ENCODE assay signal across 10 cellular contexts in genomic region chr16:27445502-27446175, GRCh38. TPM values are rescaled to one million over a fixed set of nuclear protein-coding genes. Genes with fewer than 3 reads are reported as not detected.
A peak's percentile ranks its signal among the peaks of the same experiment; 100 is the strongest.
DNase-seq lines count a peak whose midpoint lies in the region; ATAC-seq and TF ChIP-seq lines count a peak whose summit lies in the region.
"Had no signal": no experiment of that assay in that cellular context is flagged by ENCODE, and none has a peak within 500 bp of the region (broad histone marks: within the 10 kb centered on the region; RNA-seq: fewer than 3 reads in every experiment).

No MANE protein-coding gene starts in this region.

- H3K27ac ChIP-seq in SK-N-SH (ENCODE audit: low read depth in 2 of 2, low read length in 1 of 2) = no peak overlapping the region

- no peak overlapping the region for H3K4me2 ChIP-seq in SK-N-SH

- no peak overlapping the region for H3K4me3 ChIP-seq in SK-N-SH (ENCODE audit: low read depth in 2 of 2, low read length in 1 of 2)

- H3K4me1 Mint-ChIP-seq in T-helper 17 cell = peaks cover 36% of the 10 kb centered on the region

- no peak for TF ChIP-seq CTCF in SK-N-SH (IDR thresholded peaks at IDR 0.05)

- 58% methylated on average over 11 of the region's 12 CpGs for WGBS in SK-N-SH (ENCODE audit: low lambda C conversion rate)

- TF ChIP-seq RAD21 in SK-N-SH (IDR thresholded peaks at IDR 0.05; ENCODE audit: low read length) = no peak

- peak; percentile 6 for DNase-seq in left ventricle myocardium superior
- DNase-seq in Right ventricle myocardium inferior (ENCODE audit: missing footprints) = no peak
- DNase-seq in T-helper 17 cell = no peak
- peak; percentile 36 for DNase-seq in iPS-NIHi11 (ENCODE audit: low spot score)
- no peak for DNase-seq in NCI-H226
- no peak for DNase-seq in SK-N-SH
- no peak for DNase-seq in SKM-1 (lab: John Stamatoyannopoulos, UW; ENCODE audit: unreplicated experiment)
- no peak for DNase-seq in AG20443 (ENCODE audit: low spot score)
- DNase-seq: H7; stimulated activated CD4-positive, alpha-beta T cell treated with anti-CD3 and anti-CD28 coated beads, Interleukin-2, amount 100 ng/mL, for 24 hours had no signal

- peaks cover 0 to 5% of the 10 kb centered on the region in 2 experiments; a peak in 1 of 4 replicates for H3K4me1 ChIP-seq in SK-N-SH (ENCODE audit: control insufficient read depth in 1 of 2, insufficient read depth in 2 of 2, low read depth in 1 of 2, low read length in 1 of 2)

- no peaks in the 10 kb centered on the region for H3K27me3 ChIP-seq in SK-N-SH (ENCODE audit: insufficient read depth)

- CTCF ChIA-PET in SK-N-SH (lab: Yijun Ruan, JAX) = interaction anchor here (1.5 kb wide), 1 partner anchor 18 kb away, joined by 6 read pairs; no protein-coding TSS in a partner anchor

- H3K9ac ChIP-seq in SK-N-SH = no peak overlapping the region

- peaks cover 6% of the 10 kb centered on the region for H3F3A ChIP-seq in SK-N-SH (replicated peaks; ENCODE audit: insufficient read depth)

- no peaks in the 10 kb centered on the region for H3K79me2 ChIP-seq in SK-N-SH (ENCODE audit: insufficient read depth)

- TF ChIP-seq EP300 in SK-N-SH (IDR thresholded peaks at IDR 0.05; ENCODE audit: borderline replicate concordance in 1 of 2, low read depth in 1 of 2, low read length in 1 of 2) = no peak

- peak overlapping the region; percentile 90 for H3K27ac Mint-ChIP-seq in T-helper 17 cell

- peaks cover 16% of the 10 kb centered on the region for H3K36me3 Mint-ChIP-seq in T-helper 17 cell (ENCODE audit: low read depth)

- intact Hi-C loops in left ventricle myocardium superior (cut with micrococcal nuclease) (no loop called here), Right ventricle myocardium inferior (cut with DNase I) (no loop called here)

- no peaks in the 10 kb centered on the region for H3K9me3 ChIP-seq in T-helper 17 cell (ENCODE audit: control insufficient read depth, low read length, poor library complexity, severe bottlenecking)
- H3K9me3 ChIP-seq in SK-N-SH = no peaks in the 10 kb centered on the region

- H3K27me3 Mint-ChIP-seq in T-helper 17 cell = no peaks in the 10 kb centered on the region

- H3K36me3 ChIP-seq in SK-N-SH (replicated peaks in 1 of 2; ENCODE audit: control insufficient read depth in 1 of 2, insufficient read depth in 2 of 2, low read length in 1 of 2) = no peaks in the 10 kb centered on the region

- no peak overlapping the region for H3K4me3 Mint-ChIP-seq in T-helper 17 cell

- POLR2A ChIA-PET in SK-N-SH (lab: Yijun Ruan, JAX) = no interaction called here

- no peak overlapping the region for H2AFZ ChIP-seq in SK-N-SH (ENCODE audit: low read depth)

- no peaks in the 10 kb centered on the region for H3K9me2 ChIP-seq in SK-N-SH

- no peaks in the 10 kb centered on the region for H4K20me1 ChIP-seq in SK-N-SH (ENCODE audit: insufficient read depth)

- no peak for ATAC-seq in left ventricle myocardium superior
- no peak for ATAC-seq in Right ventricle myocardium inferior
- no peak for ATAC-seq in T-helper 17 cell

TF ChIP-seq in SK-N-SH, 30 proteins besides CTCF, POLR2A, EP300 and RAD21:
- no peak for TF ChIP-seq CHD2 (IDR thresholded peaks at IDR 0.05; ENCODE audit: low read length, partially characterized antibody)
- TF ChIP-seq REST (IDR thresholded peaks at IDR 0.05; ENCODE audit: low read depth, low read length) = no peak
- no peak for TF ChIP-seq SIN3A (IDR thresholded peaks at IDR 0.05; ENCODE audit: borderline replicate concordance, low read depth, low read length)
- TF ChIP-seq MAX (IDR thresholded peaks at IDR 0.05; ENCODE audit: low read depth) = no peak
- TF ChIP-seq TCF12 (IDR thresholded peaks at IDR 0.05) = no peak
- TF ChIP-seq JUND (IDR thresholded peaks at IDR 0.05) = no peak
- TF ChIP-seq RXRA (IDR thresholded peaks at IDR 0.05; ENCODE audit: borderline replicate concordance, low read depth) = no peak

RNA-seq across cellular contexts. Expression of gene IL21R, which starts 43.7 kb away (rescaled TPM):
- 0.07 TPM for total RNA-seq in left ventricle myocardium superior
- total RNA-seq in Right ventricle myocardium inferior = 0.14 TPM
- 10 to 100 TPM; 17.6 to 26.4 TPM for total RNA-seq in T-helper 17 cell
- polyA plus RNA-seq in SK-N-SH (2012; rRNA removed) = 0.13 TPM in 2 replicates
- 0.05 and 0.06 TPM in 2 replicates for polyA plus RNA-seq in SK-N-SH (2012; cell fraction: cytosol; rRNA removed)
- polyA plus RNA-seq in SK-N-SH (2012; cell fraction: nucleus; rRNA removed) = 0.02 and 0.12 TPM in 2 replicates

Comparison
In these comparisons a context has a peak if more than half of its experiments do, and no peak if none do; other contexts are left out.
1. DNase-seq: peak in left ventricle myocardium superior (single experiment) and iPS-NIHi11 (single experiment); none in Right ventricle myocardium inferior (single experiment), T-helper 17 cell (0 of 3), NCI-H226 (single experiment), SK-N-SH (single experiment), SKM-1 (single experiment) and AG20443 (single experiment).
2. RNA of gene IL21R, which starts 43.7 kb away (total RNA-seq): 17.6 to 26.4 TPM in T-helper 17 cell; 0.14 TPM in Right ventricle myocardium inferior (single experiment) and 0.07 TPM in left ventricle myocardium superior (single experiment); every median in the first group is over 10 times any median in the second.